In the genomic region with DNA sequence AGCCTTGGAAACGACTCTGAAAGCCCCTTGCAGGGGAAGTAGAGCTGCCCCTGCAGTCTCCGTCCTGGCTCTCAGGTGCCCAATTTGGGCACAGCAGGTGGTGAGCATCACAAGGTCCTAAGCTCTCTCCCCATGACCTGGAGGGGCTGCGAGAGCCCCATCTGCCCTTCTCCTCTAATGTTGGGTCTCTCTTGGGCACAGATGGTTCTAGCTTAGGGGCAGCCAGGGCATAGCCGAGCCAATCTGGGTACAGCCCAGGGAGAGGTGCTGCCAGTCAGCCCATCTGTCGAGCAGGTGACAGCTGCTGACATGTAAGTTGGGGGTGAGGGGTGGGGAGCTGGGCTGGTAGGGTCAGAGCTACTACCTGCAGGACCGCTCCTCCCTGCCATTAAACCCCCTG, we compare ENCODE assay signal across 21 cellular contexts. TPM values are rescaled to one million over a fixed set of nuclear protein-coding genes. Genes with fewer than 3 reads are reported as not detected.
DNase-seq lines count a peak whose midpoint lies in the region; TF ChIP-seq lines count a peak whose summit lies in the region.
"Had no signal": no experiment of that assay in that cellular context is flagged by ENCODE, and none has a peak within 500 bp of the region (broad histone marks: within the 10 kb centered on the region; RNA-seq: fewer than 3 reads in every experiment).

No MANE protein-coding gene starts in this region.

- peaks cover 4% of the 10 kb centered on the region for H3K27me3 Mint-ChIP-seq in glutamatergic neuron (ENCODE audit: unreplicated experiment)

- H3K4me1 ChIP-seq in Peyer's patch: no peaks in the 10 kb centered on the region
- H3K4me1 ChIP-seq: SJSA1 had no signal

- H3K9me3 Mint-ChIP-seq in glutamatergic neuron (ENCODE audit: unreplicated experiment): no peaks in the 10 kb centered on the region
- H3K9me3 Mint-ChIP-seq: IgD-negative memory B cell had no signal

- peak overlapping the region; percentile 15 for H3K4me3 Mint-ChIP-seq in glutamatergic neuron (ENCODE audit: unreplicated experiment)
- H3K4me3 Mint-ChIP-seq: IgD-negative memory B cell had no signal

- H3K27ac Mint-ChIP-seq in glutamatergic neuron (ENCODE audit: unreplicated experiment): peak overlapping the region; percentile 15
- H3K27ac Mint-ChIP-seq: IgD-negative memory B cell had no signal

- POLR2A ChIA-PET in GM10248 (lab: Yijun Ruan, JAX): no interaction called here

- no peak for TF ChIP-seq POLR2A in Peyer's patch (IDR thresholded peaks at IDR 0.05)

- H3K27ac ChIP-seq in Peyer's patch: no peak overlapping the region
- H3K27ac ChIP-seq: HL-60, KMS-11, PC-9, SJSA1 had no signal

- H3K36me3 Mint-ChIP-seq in glutamatergic neuron (ENCODE audit: unreplicated experiment): no peaks in the 10 kb centered on the region
- H3K36me3 Mint-ChIP-seq: CD14-positive monocyte, IgD-negative memory B cell had no signal

- H3K9me3 ChIP-seq in Peyer's patch: no peaks in the 10 kb centered on the region
- H3K9me3 ChIP-seq: BE2C, SJSA1 had no signal

- TF ChIP-seq CTCF in glutamatergic neuron (IDR thresholded peaks at IDR 0.05; ENCODE audit: partially characterized antibody, unreplicated experiment): no peak
- no peak for TF ChIP-seq CTCF in Peyer's patch (IDR thresholded peaks at IDR 0.05)
- TF ChIP-seq CTCF in GM10248 (IDR thresholded peaks at IDR 0.05; ENCODE audit: control extremely low read depth, extremely low read depth, low read depth, missing control alignments): no peak

- peaks cover 40% of the 10 kb centered on the region for H3K4me1 Mint-ChIP-seq in glutamatergic neuron (ENCODE audit: low read depth, unreplicated experiment)
- H3K4me1 Mint-ChIP-seq: CD14-positive monocyte had no signal

- CTCF ChIA-PET in GM10248 (lab: Yijun Ruan, JAX): interaction anchor here (0.9 to 2.9 kb wide), 7 partner anchors 11 to 375 kb away, joined by 3 to 13 read pairs (median 3); no protein-coding TSS in a partner anchor

- H3K27me3 ChIP-seq in Peyer's patch: no peaks in the 10 kb centered on the region
- H3K27me3 ChIP-seq: BE2C had no signal

- no peaks in the 10 kb centered on the region for H3K36me3 ChIP-seq in Peyer's patch
- H3K36me3 ChIP-seq: BE2C, SJSA1 had no signal

- H3K4me3 ChIP-seq in Peyer's patch: no peak overlapping the region
- H3K4me3 ChIP-seq: PC-9, SJSA1 had no signal

- DNase-seq in D341Med (ENCODE audit: low spot score) (peak; percentile 57), NCI-H1694 treated with DMSO at 0.1 percent for 48 hours (lab: John Stamatoyannopoulos, UW) (peak; percentile 73), NCI-H524 treated with DMSO at 0.1 percent for 48 hours (lab: John Stamatoyannopoulos, UW) (peak; percentile 90), glutamatergic neuron (no peak), DMS114 treated with DMSO at 0.1 percent for 48 hours (lab: John Stamatoyannopoulos, UW; ENCODE audit: unreplicated experiment) (no peak), Peyer's patch (no peak), GM10248 (ENCODE audit: extremely low spot score) (no peak)
- DNase-seq: 8988T, ACHN, BE2C, Calu3, DND-41, NCI-H1048, NCI-H2081 treated with DMSO at 0.1 percent for 48 hours, PC-9, Right ventricle myocardium superior had no signal

RNA-seq across cellular contexts. Expression of gene SYT2, which starts 50.7 kb away (rescaled TPM):
- total RNA-seq in glutamatergic neuron (ENCODE audit: unreplicated experiment) (2.6 TPM), Peyer's patch (under 1 TPM in 1 of 4 donors, not detected in 3; 0.28 TPM)
- total RNA-seq: Calu3, Right ventricle myocardium superior, SJSA1 had no signal

Comparison
In these comparisons a context has a peak if more than half of its experiments do, and no peak if none do; other contexts are left out.
1. DNase-seq: peak in D341Med (single experiment), NCI-H1694 treated with DMSO at 0.1 percent for 48 hours (single experiment) and NCI-H524 treated with DMSO at 0.1 percent for 48 hours (single experiment); none in glutamatergic neuron (single experiment), DMS114 treated with DMSO at 0.1 percent for 48 hours (single experiment), Peyer's patch (0 of 3) and GM10248 (single experiment).